Comparison of ENCODE assay signal across 9 cellular contexts in the genomic region with DNA sequence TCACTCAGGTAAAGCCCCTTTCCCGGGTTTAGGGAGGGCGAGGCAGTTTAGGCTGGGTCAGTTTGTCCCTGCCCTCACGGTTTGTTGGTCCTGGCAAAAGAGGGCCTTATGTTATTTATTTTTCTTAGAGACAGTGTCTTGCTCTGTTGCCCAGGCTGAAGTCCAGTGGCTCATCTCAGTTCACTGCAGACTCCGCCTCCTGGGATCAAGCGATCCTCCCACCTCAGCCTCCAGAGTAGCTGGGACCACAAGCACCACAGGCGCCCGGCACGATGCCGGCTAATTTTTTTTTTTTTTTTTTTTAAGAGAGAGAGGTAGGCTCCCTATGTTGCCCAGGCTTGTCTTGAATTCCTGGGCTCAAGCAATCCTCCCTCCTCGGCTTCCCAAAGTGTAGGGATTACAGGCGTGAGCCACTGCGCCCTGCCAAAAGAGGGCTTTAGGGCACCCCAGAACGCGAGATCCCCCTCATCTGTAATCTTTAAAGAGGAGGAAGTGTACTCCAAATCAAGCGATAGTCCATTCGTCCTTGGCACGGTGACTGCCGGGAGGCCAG. TPM values are rescaled to one million over a fixed set of nuclear protein-coding genes. Genes with fewer than 3 reads are reported as not detected.
DNase-seq lines count a peak whose midpoint lies in the region; ATAC-seq and FAIRE-seq lines count a peak whose summit lies in the region.
"Had no signal": no experiment of that assay in that cellular context is flagged by ENCODE, and none has a peak within 500 bp of the region (broad histone marks: within the 10 kb centered on the region; RNA-seq: fewer than 3 reads in every experiment).

No MANE protein-coding gene starts in this region.

- H3K9me3 ChIP-seq in MG63, result no peaks in the 10 kb centered on the region

- H3K9me3 Mint-ChIP-seq in central memory CD8-positive, alpha-beta T cell, result no peaks in the 10 kb centered on the region
- peaks cover 4% of the 10 kb centered on the region for H3K9me3 Mint-ChIP-seq in memory B cell

- 0 out of 2 replicates have a peak, but pooled peaks cover 4% of the 10 kb centered on the region for H3K27me3 ChIP-seq in MG63

- peak overlapping the region; percentile 99 for H3K4me3 ChIP-seq in MG63

- H3K36me3 ChIP-seq in MG63, result peaks cover 16% of the 10 kb centered on the region

- H3K36me3 Mint-ChIP-seq in central memory CD8-positive, alpha-beta T cell (ENCODE audit: insufficient read depth), result peaks cover 34% of the 10 kb centered on the region
- H3K36me3 Mint-ChIP-seq in memory B cell, result peaks cover 11% of the 10 kb centered on the region

- H3K4me3 Mint-ChIP-seq in central memory CD8-positive, alpha-beta T cell, result peak overlapping the region; percentile 97
- peak overlapping the region; percentile 92 for H3K4me3 Mint-ChIP-seq in memory B cell

- peak overlapping the region; percentile 98 for H3K27ac Mint-ChIP-seq in central memory CD8-positive, alpha-beta T cell (ENCODE audit: low read depth)
- peak overlapping the region; percentile 81 for H3K27ac Mint-ChIP-seq in memory B cell

- peak; percentile 17 for FAIRE-seq in urothelium cell line (lab: Jason Lieb, UNC)
- FAIRE-seq: endometrium had no signal

- H3K27me3 Mint-ChIP-seq in central memory CD8-positive, alpha-beta T cell, result peaks cover 21% of the 10 kb centered on the region
- H3K27me3 Mint-ChIP-seq in memory B cell, result peaks cover 6% of the 10 kb centered on the region

- ATAC-seq in central memory CD8-positive, alpha-beta T cell (replicated peaks; ENCODE audit: extremely low read depth, poor library complexity, severe bottlenecking), result no peak
- no peak for ATAC-seq in memory B cell (ENCODE audit: low read depth)

- DNase-seq in DMS53 (lab: John Stamatoyannopoulos, UW) (peak; percentile 65), DMS53 treated with DMSO at 0.1 percent for 48 hours (lab: John Stamatoyannopoulos, UW; ENCODE audit: unreplicated experiment) (no peak), MG63 (peak; percentile 58), memory B cell (ENCODE audit: low spot score in 2 of 2) (no peak), urothelium cell line (ENCODE audit: low spot score) (no peak), NCI-H1694 treated with DMSO at 0.1 percent for 48 hours (lab: John Stamatoyannopoulos, UW) (no peak), GM19238 (ENCODE audit: insufficient read length, low spot score) (no peak)
- DNase-seq in central memory CD8-positive, alpha-beta T cell (ENCODE audit: low spot score in 2 of 2), result no peak

- H3K4me1 Mint-ChIP-seq in central memory CD8-positive, alpha-beta T cell, result peaks cover 29% of the 10 kb centered on the region
- H3K4me1 Mint-ChIP-seq in memory B cell, result peaks cover 20% of the 10 kb centered on the region

RNA-seq across cellular contexts. Expression of gene BMS1, which starts 0.6 kb away (rescaled TPM):
- total RNA-seq in MG63 (2014; rRNA removed; shearing (Covaris generic); ENCODE audit: low replicate concordance), result 20.6 and 22.0 TPM in 2 replicates

Comparison
In these comparisons a context has a peak if more than half of its experiments do, and no peak if none do; other contexts are left out.
1. DNase-seq: peak in DMS53 (single experiment) and MG63 (single experiment); none in DMS53 treated with DMSO at 0.1 percent for 48 hours (single experiment), central memory CD8-positive, alpha-beta T cell (0 of 2), memory B cell (0 of 2), urothelium cell line (single experiment), NCI-H1694 treated with DMSO at 0.1 percent for 48 hours (single experiment) and GM19238 (single experiment).